16 cellular contexts compared by ENCODE assay signal in the genomic region with DNA sequence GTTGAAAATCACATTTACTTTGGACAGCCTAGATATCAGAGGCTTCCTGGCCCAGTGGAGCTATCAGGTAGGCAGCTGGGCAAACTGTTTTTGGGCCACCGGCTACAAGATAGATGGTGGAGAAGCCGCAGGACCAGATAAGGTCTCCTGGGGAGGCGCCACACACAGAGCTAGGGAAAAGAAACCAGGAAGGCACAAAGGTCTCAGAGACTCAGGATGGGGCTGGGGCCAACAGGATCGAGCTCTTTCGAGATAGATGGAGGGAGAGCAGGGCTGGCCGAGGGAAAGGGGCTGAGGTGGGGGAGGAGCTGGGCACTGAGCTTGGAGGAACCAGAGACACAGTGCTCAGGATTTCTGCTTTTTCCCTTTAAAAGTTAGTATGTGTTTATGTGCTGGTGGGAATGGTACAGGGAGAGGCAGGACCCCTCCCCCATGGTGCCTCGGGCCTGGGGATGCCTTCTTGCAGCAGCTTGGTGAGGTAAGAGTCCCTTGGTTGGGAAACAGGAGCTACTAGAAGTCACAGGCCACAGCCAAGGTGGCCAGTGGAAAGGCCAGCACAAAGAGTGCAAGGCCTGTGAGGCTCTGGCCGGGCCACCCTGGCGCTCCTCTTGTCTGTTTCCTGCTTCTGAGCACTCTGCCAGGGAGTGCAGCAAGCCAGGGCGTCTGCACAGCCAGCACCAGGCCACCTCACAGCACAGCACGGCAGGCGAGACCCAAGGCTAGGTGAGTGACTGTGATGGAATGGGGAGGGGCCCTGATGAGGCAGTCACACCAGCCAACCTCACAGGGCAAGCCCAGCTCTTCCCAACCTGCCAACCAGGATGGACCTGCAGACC. TPM values are rescaled to one million over a fixed set of nuclear protein-coding genes. Genes with fewer than 3 reads are reported as not detected.
DNase-seq lines count a peak whose midpoint lies in the region; ATAC-seq and TF ChIP-seq lines count a peak whose summit lies in the region.
"Had no signal": no experiment of that assay in that cellular context is flagged by ENCODE, and none has a peak within 500 bp of the region (broad histone marks: within the 10 kb centered on the region; RNA-seq: fewer than 3 reads in every experiment).

No MANE protein-coding gene starts in this region.

- H3K27me3 Mint-ChIP-seq in activated naive CD4-positive, alpha-beta T cell treated with anti-CD3 and anti-CD28 coated beads, Interleukin-2, amount 10 ng/mL, durations not matched to agents 7 days and 5 days, result no peaks in the 10 kb centered on the region
- H3K27me3 Mint-ChIP-seq in central memory CD8-positive, alpha-beta T cell, result no peaks in the 10 kb centered on the region
- no peaks in the 10 kb centered on the region for H3K27me3 Mint-ChIP-seq in naive thymus-derived CD8-positive, alpha-beta T cell

- H3K27ac Mint-ChIP-seq in activated naive CD4-positive, alpha-beta T cell treated with anti-CD3 and anti-CD28 coated beads, Interleukin-2, amount 10 ng/mL, durations not matched to agents 7 days and 5 days, result no peak overlapping the region
- H3K27ac Mint-ChIP-seq in central memory CD8-positive, alpha-beta T cell (ENCODE audit: low read depth), result peak overlapping the region; percentile 38
- peak overlapping the region in 7 of 10 donors; percentile 22 to 81 (median 64) for H3K27ac Mint-ChIP-seq in naive thymus-derived CD8-positive, alpha-beta T cell
- H3K27ac Mint-ChIP-seq: WTC11 had no signal

- H3K36me3 Mint-ChIP-seq in activated naive CD4-positive, alpha-beta T cell treated with anti-CD3 and anti-CD28 coated beads, Interleukin-2, amount 10 ng/mL, durations not matched to agents 7 days and 5 days, result peaks cover 60% of the 10 kb centered on the region
- peaks cover 33% of the 10 kb centered on the region for H3K36me3 Mint-ChIP-seq in central memory CD8-positive, alpha-beta T cell (ENCODE audit: insufficient read depth)
- peaks cover 0 to 57% (median 22%) of the 10 kb centered on the region in 3 donors for H3K36me3 Mint-ChIP-seq in naive thymus-derived CD8-positive, alpha-beta T cell
- H3K36me3 Mint-ChIP-seq: natural killer cell had no signal

- H3K4me1 Mint-ChIP-seq in activated naive CD4-positive, alpha-beta T cell treated with anti-CD3 and anti-CD28 coated beads, Interleukin-2, amount 10 ng/mL, durations not matched to agents 7 days and 5 days, result peaks cover 12% of the 10 kb centered on the region
- H3K4me1 Mint-ChIP-seq in central memory CD8-positive, alpha-beta T cell, result no peaks in the 10 kb centered on the region
- H3K4me1 Mint-ChIP-seq in naive thymus-derived CD8-positive, alpha-beta T cell, result peaks cover 11 to 61% (median 40%) of the 10 kb centered on the region in 4 donors
- H3K4me1 Mint-ChIP-seq: natural killer cell, WTC11 had no signal

- H3K4me1 ChIP-seq in upper lobe of right lung, result no peaks in the 10 kb centered on the region
- H3K4me1 ChIP-seq: A549, lower lobe of right lung had no signal

- H3K27me3 ChIP-seq in upper lobe of right lung, result no peaks in the 10 kb centered on the region

- no peak for TF ChIP-seq CTCF in upper lobe of right lung (IDR thresholded peaks at IDR 0.05)

- no peak overlapping the region for H3K4me3 ChIP-seq in upper lobe of right lung
- H3K4me3 ChIP-seq: A549, lower lobe of right lung had no signal

- POLR2A ChIA-PET in naive thymus-derived CD8-positive, alpha-beta T cell (lab: Charles Lee), result interaction anchor here (1.2 to 5.3 kb wide), 3 partner anchors 10 to 11 kb away, joined by 3 to 56 read pairs (median 12); partner anchors contain the start of gene NAP1L4

- H3K4me3 Mint-ChIP-seq in activated naive CD4-positive, alpha-beta T cell treated with anti-CD3 and anti-CD28 coated beads, Interleukin-2, amount 10 ng/mL, durations not matched to agents 7 days and 5 days, result no peak overlapping the region
- H3K4me3 Mint-ChIP-seq in central memory CD8-positive, alpha-beta T cell, result no peak overlapping the region
- H3K4me3 Mint-ChIP-seq in naive thymus-derived CD8-positive, alpha-beta T cell, result peak overlapping the region in 6 of 10 donors; percentile 10 to 93 (median 24)
- H3K4me3 Mint-ChIP-seq: brain, CD14-positive monocyte, natural killer cell, WTC11 had no signal

- CTCF ChIA-PET in activated naive CD4-positive, alpha-beta T cell treated with anti-CD3 and anti-CD28 coated beads, Interleukin-2, amount 10 ng/mL, durations not matched to agents 7 days and 5 days (lab: Charles Lee), result no interaction called here

- peaks cover 57% of the 10 kb centered on the region for H3K36me3 ChIP-seq in upper lobe of right lung

- no peaks in the 10 kb centered on the region for H3K9me3 Mint-ChIP-seq in activated naive CD4-positive, alpha-beta T cell treated with anti-CD3 and anti-CD28 coated beads, Interleukin-2, amount 10 ng/mL, durations not matched to agents 7 days and 5 days
- no peaks in the 10 kb centered on the region for H3K9me3 Mint-ChIP-seq in central memory CD8-positive, alpha-beta T cell
- H3K9me3 Mint-ChIP-seq in naive thymus-derived CD8-positive, alpha-beta T cell, result no peaks in the 10 kb centered on the region
- H3K9me3 Mint-ChIP-seq: brain, natural killer cell, WTC11 had no signal

- H3K9me3 ChIP-seq in upper lobe of right lung, result no peaks in the 10 kb centered on the region
- H3K9me3 ChIP-seq: A549, lower lobe of right lung had no signal

- no peak for ATAC-seq in central memory CD8-positive, alpha-beta T cell (replicated peaks; ENCODE audit: extremely low read depth, poor library complexity, severe bottlenecking)
- ATAC-seq in naive thymus-derived CD8-positive, alpha-beta T cell, result no peak
- no peak for ATAC-seq in upper lobe of right lung
- ATAC-seq: lower lobe of right lung, natural killer cell, WTC11 had no signal

- intact Hi-C loops in upper lobe of right lung (cut with DNase I), result no loop called here

- H3K27ac ChIP-seq in upper lobe of right lung, result no peak overlapping the region
- H3K27ac ChIP-seq: A549, lower lobe of right lung had no signal

- peak; percentile 5 for DNase-seq in activated naive CD4-positive, alpha-beta T cell treated with anti-CD3 and anti-CD28 coated beads, Interleukin-2, amount 10 ng/mL, durations not matched to agents 7 days and 5 days
- no peak for DNase-seq in activated naive CD4-positive, alpha-beta T cell treated with Interleukin-2 at 50 U/mL for 16 hours
- DNase-seq in central memory CD8-positive, alpha-beta T cell (ENCODE audit: low spot score in 2 of 2), result no peak
- DNase-seq in naive thymus-derived CD8-positive, alpha-beta T cell, result no peak
- DNase-seq in upper lobe of right lung (peak; percentile 59), NCI-H345 (lab: John Stamatoyannopoulos, UW) (no peak), NCI-H2171 treated with DMSO at 0.1 percent for 48 hours (lab: John Stamatoyannopoulos, UW) (no peak), pons (ENCODE audit: low spot score) (no peak)
- DNase-seq: activated gamma-delta T cell treated with Interleukin-2 at 50 U/mL for 16 hours; effector CD8-positive, alpha-beta T cell; lower lobe of right lung; natural killer cell had no signal

RNA-seq across cellular contexts. Expression of gene NAP1L4, which starts 11.5 kb away (rescaled TPM):
- total RNA-seq in naive thymus-derived CD8-positive, alpha-beta T cell, result 100 to 1,000 TPM; 455 to 471 TPM
- 100 to 1,000 TPM; 169 to 207 (median 201) TPM for polyA plus RNA-seq in naive thymus-derived CD8-positive, alpha-beta T cell
- 92.7 TPM for total RNA-seq in upper lobe of right lung

RNA-seq across cellular contexts. Expression of gene CARS1, which starts 53.6 kb away (rescaled TPM):
- 100 to 1,000 TPM; 131 TPM for total RNA-seq in naive thymus-derived CD8-positive, alpha-beta T cell
- polyA plus RNA-seq in naive thymus-derived CD8-positive, alpha-beta T cell, result 10 to 100 TPM; 31.4 to 70.2 (median 60.0) TPM
- 34.6 TPM for total RNA-seq in upper lobe of right lung

Comparison
In these comparisons a context has a peak if more than half of its experiments do, and no peak if none do; other contexts are left out.
1. DNase-seq: peak in activated naive CD4-positive, alpha-beta T cell treated with anti-CD3 and anti-CD28 coated beads, Interleukin-2, amount 10 ng/mL, durations not matched to agents 7 days and 5 days (single experiment) and upper lobe of right lung (single experiment); none in activated naive CD4-positive, alpha-beta T cell treated with Interleukin-2 at 50 U/mL for 16 hours (single experiment), central memory CD8-positive, alpha-beta T cell (0 of 2), naive thymus-derived CD8-positive, alpha-beta T cell (0 of 10), NCI-H345 (single experiment), NCI-H2171 treated with DMSO at 0.1 percent for 48 hours (single experiment) and pons (single experiment).
2. H3K4me3 Mint-ChIP-seq: peak in naive thymus-derived CD8-positive, alpha-beta T cell (6 of 10); none in activated naive CD4-positive, alpha-beta T cell treated with anti-CD3 and anti-CD28 coated beads, Interleukin-2, amount 10 ng/mL, durations not matched to agents 7 days and 5 days (single experiment) and central memory CD8-positive, alpha-beta T cell (single experiment).